Comparison of ENCODE assay signal across 2 cellular contexts in genomic region chr19:6258812-6259311, GRCh38.
TF ChIP-seq lines count a peak whose summit lies in the region.

No MANE protein-coding gene starts in this region.

TF ChIP-seq in WTC11, 78 proteins besides CTCF, POLR2A, EP300 and RAD21:
- TF ChIP-seq JAZF1 (CRISPR knock-in tag; IDR thresholded peaks at IDR 0.05) (no peak), NFE2L1 (CRISPR knock-in tag; IDR thresholded peaks at IDR 0.05) (no peak), GRHL2 (CRISPR knock-in tag; IDR thresholded peaks at IDR 0.05; ENCODE audit: insufficient replicate concordance, severe bottlenecking) (no peak), NFATC4 (CRISPR knock-in tag; IDR thresholded peaks at IDR 0.05) (no peak), CDX4 (CRISPR knock-in tag; IDR thresholded peaks at IDR 0.05; ENCODE audit: borderline replicate concordance) (no peak), MAX (CRISPR knock-in tag; IDR thresholded peaks at IDR 0.05) (no peak), SMAD4 (CRISPR knock-in tag; IDR thresholded peaks at IDR 0.05) (no peak), NR3C1 (CRISPR knock-in tag; conservative IDR thresholded peaks at IDR 0.05; ENCODE audit: low read depth) (no peak), ZNF396 (CRISPR knock-in tag; IDR thresholded peaks at IDR 0.05; ENCODE audit: borderline replicate concordance) (no peak), ZNF532 (CRISPR knock-in tag; IDR thresholded peaks at IDR 0.05; ENCODE audit: borderline replicate concordance) (no peak), ELF4 (CRISPR knock-in tag; IDR thresholded peaks at IDR 0.05; ENCODE audit: low read depth) (no peak)
- TF ChIP-seq, protein P1, sequence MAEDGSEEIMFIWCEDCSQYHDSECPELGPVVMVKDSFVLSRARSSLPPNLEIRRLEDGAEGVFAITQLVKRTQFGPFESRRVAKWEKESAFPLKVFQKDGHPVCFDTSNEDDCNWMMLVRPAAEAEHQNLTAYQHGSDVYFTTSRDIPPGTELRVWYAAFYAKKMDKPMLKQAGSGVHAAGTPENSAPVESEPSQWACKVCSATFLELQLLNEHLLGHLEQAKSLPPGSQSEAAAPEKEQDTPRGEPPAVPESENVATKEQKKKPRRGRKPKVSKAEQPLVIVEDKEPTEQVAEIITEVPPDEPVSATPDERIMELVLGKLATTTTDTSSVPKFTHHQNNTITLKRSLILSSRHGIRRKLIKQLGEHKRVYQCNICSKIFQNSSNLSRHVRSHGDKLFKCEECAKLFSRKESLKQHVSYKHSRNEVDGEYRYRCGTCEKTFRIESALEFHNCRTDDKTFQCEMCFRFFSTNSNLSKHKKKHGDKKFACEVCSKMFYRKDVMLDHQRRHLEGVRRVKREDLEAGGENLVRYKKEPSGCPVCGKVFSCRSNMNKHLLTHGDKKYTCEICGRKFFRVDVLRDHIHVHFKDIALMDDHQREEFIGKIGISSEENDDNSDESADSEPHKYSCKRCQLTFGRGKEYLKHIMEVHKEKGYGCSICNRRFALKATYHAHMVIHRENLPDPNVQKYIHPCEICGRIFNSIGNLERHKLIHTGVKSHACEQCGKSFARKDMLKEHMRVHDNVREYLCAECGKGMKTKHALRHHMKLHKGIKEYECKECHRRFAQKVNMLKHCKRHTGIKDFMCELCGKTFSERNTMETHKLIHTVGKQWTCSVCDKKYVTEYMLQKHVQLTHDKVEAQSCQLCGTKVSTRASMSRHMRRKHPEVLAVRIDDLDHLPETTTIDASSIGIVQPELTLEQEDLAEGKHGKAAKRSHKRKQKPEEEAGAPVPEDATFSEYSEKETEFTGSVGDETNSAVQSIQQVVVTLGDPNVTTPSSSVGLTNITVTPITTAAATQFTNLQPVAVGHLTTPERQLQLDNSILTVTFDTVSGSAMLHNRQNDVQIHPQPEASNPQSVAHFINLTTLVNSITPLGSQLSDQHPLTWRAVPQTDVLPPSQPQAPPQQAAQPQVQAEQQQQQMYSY (CRISPR knock-in tag; IDR thresholded peaks at IDR 0.05), result no peak
TF ChIP-seq in WTC11: peak in this region for 0.

TF ChIP-seq in HepG2, 621 proteins besides CTCF, POLR2A, EP300 and RAD21:
- no peak for TF ChIP-seq MEF2D (CRISPR knock-in tag; IDR thresholded peaks at IDR 0.05)
- peak; percentile 79 for TF ChIP-seq ZNF629 (CRISPR knock-in tag; conservative IDR thresholded peaks at IDR 0.05)
- no peak for TF ChIP-seq RCOR2 (CRISPR knock-in tag; IDR thresholded peaks at IDR 0.05)
- no peak for TF ChIP-seq ZSCAN21 (CRISPR knock-in tag; IDR thresholded peaks at IDR 0.05; ENCODE audit: borderline replicate concordance)
- TF ChIP-seq ZNF510 (CRISPR knock-in tag; IDR thresholded peaks at IDR 0.05; ENCODE audit: low read depth), result no peak
- TF ChIP-seq ZNF546 (CRISPR knock-in tag; conservative IDR thresholded peaks at IDR 0.05), result no peak
